Comparison of ENCODE assay signal across 15 cellular contexts in the genomic region with DNA sequence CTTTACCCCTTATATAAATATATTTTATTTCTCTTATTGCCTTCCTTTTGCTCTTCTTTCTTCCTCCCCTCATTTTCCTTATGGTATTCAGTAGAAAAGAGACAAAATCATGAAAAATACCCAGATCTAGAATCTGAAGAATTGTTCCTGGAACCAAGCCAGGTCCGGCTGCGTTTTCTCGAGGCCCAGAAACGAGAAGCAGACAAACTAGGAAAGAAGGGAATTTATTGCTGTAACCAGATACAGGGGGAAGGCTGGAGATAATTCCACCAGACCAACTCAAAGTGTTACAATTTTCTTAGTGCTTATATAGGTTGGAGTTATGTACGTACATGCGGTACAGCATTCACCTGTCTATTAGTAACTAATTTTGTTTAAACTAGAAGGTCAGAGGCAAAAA.
DNase-seq lines count a peak whose midpoint lies in the region; ATAC-seq and TF ChIP-seq lines count a peak whose summit lies in the region.
"Had no signal": no experiment of that assay in that cellular context is flagged by ENCODE, and none has a peak within 500 bp of the region (broad histone marks: within the 10 kb centered on the region; RNA-seq: fewer than 3 reads in every experiment).

No MANE protein-coding gene starts in this region.

- no peak overlapping the region for H3K27ac ChIP-seq in adrenal gland
- no peak overlapping the region for H3K27ac ChIP-seq in smooth muscle cell (ENCODE audit: low read depth)
- H3K27ac ChIP-seq: A549, C4-2B, GM23248 had no signal

- no peak for TF ChIP-seq CTCF in adrenal gland (IDR thresholded peaks at IDR 0.05)
- no peak for TF ChIP-seq CTCF in nephron progenitor cell (IDR thresholded peaks at IDR 0.05)
- TF ChIP-seq CTCF in smooth muscle cell (IDR thresholded peaks at IDR 0.05; ENCODE audit: borderline replicate concordance, insufficient read depth, poor library complexity, severe bottlenecking): no peak

- no peaks in the 10 kb centered on the region for H3K36me3 Mint-ChIP-seq in nephron progenitor cell (ENCODE audit: low read depth)
- no peaks in the 10 kb centered on the region for H3K36me3 Mint-ChIP-seq in activated T-cell treated with anti-CD3 and anti-CD28 coated beads, Interleukin-2, amount 50 U/mL, for 4 hours (ENCODE audit: insufficient read depth)

- TF ChIP-seq POLR2A in adrenal gland (IDR thresholded peaks at IDR 0.05): no peak

- H3K4me1 Mint-ChIP-seq in nephron progenitor cell: peaks cover 23% of the 10 kb centered on the region
- no peaks in the 10 kb centered on the region for H3K4me1 Mint-ChIP-seq in activated T-cell treated with anti-CD3 and anti-CD28 coated beads, Interleukin-2, amount 50 U/mL, for 4 hours (ENCODE audit: low read depth)
- H3K4me1 Mint-ChIP-seq: CD4-positive, alpha-beta memory T cell had no signal

- ATAC-seq in activated T-cell treated with anti-CD3 and anti-CD28 coated beads, Interleukin-2, amount 50 U/mL, for 4 hours: no peak
- ATAC-seq: A549, GM12878, HCT116 had no signal

- H3K27ac Mint-ChIP-seq in nephron progenitor cell: peak overlapping the region; percentile 91
- H3K27ac Mint-ChIP-seq: CD4-positive, alpha-beta memory T cell had no signal

- no peak overlapping the region for H3K9ac ChIP-seq in smooth muscle cell (ENCODE audit: low read depth)
- H3K9ac ChIP-seq: GM23248 had no signal

- no peaks in the 10 kb centered on the region for H3K79me2 ChIP-seq in smooth muscle cell (ENCODE audit: low read depth)

- no peaks in the 10 kb centered on the region for H4K20me1 ChIP-seq in smooth muscle cell (ENCODE audit: low read depth)

- peak overlapping the region; percentile 55 for H3K4me3 Mint-ChIP-seq in nephron progenitor cell
- no peak overlapping the region for H3K4me3 Mint-ChIP-seq in activated T-cell treated with anti-CD3 and anti-CD28 coated beads, Interleukin-2, amount 50 U/mL, for 4 hours
- H3K4me3 Mint-ChIP-seq: CD4-positive, alpha-beta memory T cell had no signal

- no peaks in the 10 kb centered on the region for H3K9me3 ChIP-seq in adrenal gland (replicated peaks in 1 of 3)
- H3K9me3 ChIP-seq in smooth muscle cell (replicated peaks; ENCODE audit: low read depth): no peaks in the 10 kb centered on the region
- H3K9me3 ChIP-seq: A549, BE2C had no signal

- DNase-seq in OCI-M1 (lab: John Stamatoyannopoulos, UW): peak; percentile 8
- peak in 5 of 7 donors; percentile 7 to 19 (median 13) for DNase-seq in adrenal gland
- DNase-seq in nephron progenitor cell: peak; percentile 14
- no peak for DNase-seq in smooth muscle cell (lab: John Stamatoyannopoulos, UW; ENCODE audit: unreplicated experiment)
- DNase-seq in activated T-cell treated with anti-CD3 and anti-CD28 coated beads, Interleukin-2, amount 50 U/mL, for 4 hours: no peak
- DNase-seq in nucleus accumbens (lab: John Stamatoyannopoulos, UW): no peak
- no peak for DNase-seq in NCI-H2029 treated with DMSO at 0.1 percent for 48 hours (lab: John Stamatoyannopoulos, UW)
- DNase-seq: BE2C; CD4-positive, alpha-beta memory T cell; DMS79; GM23248 had no signal

- no peaks in the 10 kb centered on the region for H3K4me1 ChIP-seq in adrenal gland (replicated peaks in 1 of 2)
- H3K4me1 ChIP-seq in smooth muscle cell (ENCODE audit: low read depth): no peaks in the 10 kb centered on the region
- H3K4me1 ChIP-seq: A549, BE2C had no signal

- intact Hi-C loops in adrenal gland (cut with DNase I): no loop called here

- H3K9me3 Mint-ChIP-seq in nephron progenitor cell: no peaks in the 10 kb centered on the region
- peaks cover 17% of the 10 kb centered on the region for H3K9me3 Mint-ChIP-seq in activated T-cell treated with anti-CD3 and anti-CD28 coated beads, Interleukin-2, amount 50 U/mL, for 4 hours

- H3K4me2 ChIP-seq in smooth muscle cell: no peak overlapping the region
- H3K4me2 ChIP-seq: A549 had no signal

- 19 to 30% (median 23%) methylated on average over 6 of the region's 6 CpGs for WGBS in adrenal gland, 4 donors
- 41% methylated on average over 6 of the region's 6 CpGs for WGBS in smooth muscle cell (ENCODE audit: low lambda C conversion rate)

- H3F3A ChIP-seq in smooth muscle cell (ENCODE audit: low read depth): no peaks in the 10 kb centered on the region

- H3K36me3 ChIP-seq in adrenal gland (replicated peaks in 1 of 2) (no peaks in the 10 kb centered on the region), smooth muscle cell (ENCODE audit: low read depth) (no peaks in the 10 kb centered on the region)
- H3K36me3 ChIP-seq: BE2C had no signal

- H3K27me3 ChIP-seq in adrenal gland: no peaks in the 10 kb centered on the region
- no peaks in the 10 kb centered on the region for H3K27me3 ChIP-seq in smooth muscle cell (ENCODE audit: low read depth)
- H3K27me3 ChIP-seq: BE2C had no signal

- H3K4me3 ChIP-seq in adrenal gland: no peak overlapping the region
- H3K4me3 ChIP-seq in smooth muscle cell: no peak overlapping the region
- H3K4me3 ChIP-seq: A549, GM12878, GM23248 had no signal

- H2AFZ ChIP-seq in smooth muscle cell (ENCODE audit: low read depth): peak overlapping the region; percentile 29
- H2AFZ ChIP-seq: GM23248 had no signal

- peaks cover 4% of the 10 kb centered on the region for H3K27me3 Mint-ChIP-seq in nephron progenitor cell (ENCODE audit: low read depth, poor library complexity)
- no peaks in the 10 kb centered on the region for H3K27me3 Mint-ChIP-seq in activated T-cell treated with anti-CD3 and anti-CD28 coated beads, Interleukin-2, amount 50 U/mL, for 4 hours (ENCODE audit: low read depth)
- H3K27me3 Mint-ChIP-seq: CD4-positive, alpha-beta memory T cell had no signal

Comparison
In these comparisons a context has a peak if more than half of its experiments do, and no peak if none do; other contexts are left out.
1. DNase-seq: peak in OCI-M1 (single experiment), adrenal gland (5 of 7) and nephron progenitor cell (single experiment); none in smooth muscle cell (single experiment), activated T-cell treated with anti-CD3 and anti-CD28 coated beads, Interleukin-2, amount 50 U/mL, for 4 hours (single experiment), nucleus accumbens (0 of 56) and NCI-H2029 treated with DMSO at 0.1 percent for 48 hours (single experiment).